Comparison of ENCODE assay signal across 10 cellular contexts in genomic region chr1:210726621-210727020, GRCh38.
DNase-seq lines count a peak whose midpoint lies in the region; ATAC-seq and TF ChIP-seq lines count a peak whose summit lies in the region.
"Had no signal": no experiment of that assay in that cellular context is flagged by ENCODE, and none has a peak within 500 bp of the region (broad histone marks: within the 10 kb centered on the region; RNA-seq: fewer than 3 reads in every experiment).

No MANE protein-coding gene starts in this region.

- TF ChIP-seq CTCF in OCI-LY7 (conservative IDR thresholded peaks at IDR 0.05; ENCODE audit: low read length) = no peak

- peak; percentile 52 for DNase-seq in HEK293T (ENCODE audit: extremely low spot score)
- peak; percentile 36 for DNase-seq in OCI-LY7 (ENCODE audit: low spot score)
- DNase-seq in T47D (ENCODE audit: low read depth in 1 of 2, low spot score in 1 of 2) = peak; percentile 21 to 86
- DNase-seq in retina = peak; percentile 19
- DNase-seq in OCI-M2 (lab: John Stamatoyannopoulos, UW; ENCODE audit: unreplicated experiment) = no peak

- H3K27ac ChIP-seq in OCI-LY7 (ENCODE audit: low read depth, low read length, poor library complexity, severe bottlenecking) = no peak overlapping the region
- H3K27ac ChIP-seq: cardiac muscle cell had no signal

- H2AFZ ChIP-seq in OCI-LY7 (ENCODE audit: low read length) = no peak overlapping the region

- POLR2A ChIA-PET in HEK293T (lab: Yijun Ruan, JAX) = no interaction called here
- POLR2A ChIA-PET in OCI-LY7 (lab: Charles Lee) = no interaction called here

- H3K9me2 ChIP-seq in OCI-LY7 (ENCODE audit: insufficient read depth, low read length) = no peaks in the 10 kb centered on the region

- CTCF ChIA-PET in HEK293T (lab: Yijun Ruan, JAX) (no interaction called here), OCI-LY7 (lab: Charles Lee; ENCODE audit: unreplicated experiment) (no interaction called here)

- no peaks in the 10 kb centered on the region; the same call in 1 of the 2 replicates for H4K20me1 ChIP-seq in OCI-LY7 (ENCODE audit: insufficient read depth, low read length)

- ATAC-seq in HG03565 (IDR thresholded peaks at IDR 0.05; ENCODE audit: unreplicated experiment) = no peak
- no peak for ATAC-seq in HG02759 (IDR thresholded peaks at IDR 0.05; ENCODE audit: unreplicated experiment)
- no peak for ATAC-seq in HG03025 (IDR thresholded peaks at IDR 0.05; ENCODE audit: low FRiP score, unreplicated experiment)
- ATAC-seq: naive thymus-derived CD4-positive, alpha-beta T cell had no signal

- H3K9me3 ChIP-seq in OCI-LY7 (ENCODE audit: low read length) = no peaks in the 10 kb centered on the region

- no peaks in the 10 kb centered on the region for H3K36me3 ChIP-seq in OCI-LY7 (ENCODE audit: insufficient read depth, low read length)
- H3K36me3 ChIP-seq: cardiac muscle cell had no signal

- no peaks in the 10 kb centered on the region for H3K4me1 ChIP-seq in OCI-LY7 (ENCODE audit: insufficient read depth, low read length, poor library complexity, severe bottlenecking)

- H3K79me2 ChIP-seq in OCI-LY7 (ENCODE audit: insufficient read depth, low read depth, low read length) = no peaks in the 10 kb centered on the region

- intact Hi-C loops in OCI-LY7 (cut with micrococcal nuclease; ENCODE audit: unreplicated experiment) = no loop called here

- H3K4me2 ChIP-seq in OCI-LY7 (ENCODE audit: low read length) = no peak overlapping the region

- BruUV-seq in OCI-LY7 (replicated peaks; lab: Mats Ljungman, UMichigan) = no TSS peak

- H3K4me3 ChIP-seq in OCI-LY7 (ENCODE audit: low read depth, low read length, poor library complexity, severe bottlenecking) = no peak overlapping the region
- H3K4me3 ChIP-seq: cardiac muscle cell had no signal

- in situ Hi-C loops in T47D (cut with HindIII; ENCODE audit: low pct_unique_long_range_greater_than_20kb, low sequenced_read_pairs) = no loop called here

TF ChIP-seq in HEK293T, 16 proteins besides CTCF, POLR2A, EP300 and RAD21:
- no peak for TF ChIP-seq HDGF (IDR thresholded peaks at IDR 0.05; ENCODE audit: borderline replicate concordance)
- TF ChIP-seq FOXA1 (IDR thresholded peaks at IDR 0.05) = no peak
- TF ChIP-seq LEF1 (IDR thresholded peaks at IDR 0.05; ENCODE audit: borderline replicate concordance) = no peak
- no peak for TF ChIP-seq BHLHE40 (IDR thresholded peaks at IDR 0.05; ENCODE audit: borderline replicate concordance)
- no peak for TF ChIP-seq SUZ12 (IDR thresholded peaks at IDR 0.05)
- TF ChIP-seq TARDBP (IDR thresholded peaks at IDR 0.05) = no peak
- TF ChIP-seq ZNF384 (IDR thresholded peaks at IDR 0.05) = no peak
- TF ChIP-seq SP1 (IDR thresholded peaks at IDR 0.05) = no peak
- no peak for TF ChIP-seq PKNOX1 (IDR thresholded peaks at IDR 0.05)
